Comparison of ENCODE assay signal across 21 cellular contexts in the genomic region with DNA sequence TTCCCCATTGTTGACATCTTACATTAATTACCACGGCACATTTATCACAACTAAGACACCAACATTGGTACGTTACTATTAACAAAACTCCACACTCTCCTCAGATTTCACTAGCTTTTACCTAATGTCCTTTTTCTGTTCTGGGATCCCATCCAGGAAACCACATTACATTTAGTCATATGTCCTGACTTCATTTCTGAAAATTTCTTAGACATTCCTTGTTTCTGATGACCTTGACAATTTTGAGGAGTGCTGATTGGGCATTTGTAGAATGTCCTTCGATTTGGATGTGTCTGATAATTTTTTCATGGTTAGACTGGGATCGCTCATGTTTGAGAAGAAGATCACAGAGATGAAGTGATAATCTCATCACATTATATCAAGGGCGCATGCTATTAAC. TPM values are rescaled to one million over a fixed set of nuclear protein-coding genes. Genes with fewer than 3 reads are reported as not detected.
"Had no signal": no experiment of that assay in that cellular context is flagged by ENCODE, and none has a peak within 500 bp of the region (broad histone marks: within the 10 kb centered on the region; RNA-seq: fewer than 3 reads in every experiment).

No MANE protein-coding gene starts in this region.

- H3K27me3 Mint-ChIP-seq: activated naive CD8-positive, alpha-beta T cell; progenitor cell of endocrine pancreas had no signal

- H3K36me3 Mint-ChIP-seq: activated CD8-positive, alpha-beta memory T cell treated with anti-CD3 and anti-CD28 coated beads, Interleukin-2, amount 10 ng/mL, durations not matched to agents 7 days and 5 days; activated naive CD8-positive, alpha-beta T cell; mesothelial cell of epicardium had no signal

- H3K9me3 Mint-ChIP-seq: activated CD4-positive, alpha-beta memory T cell treated with anti-CD3 and anti-CD28 coated beads, Interleukin-2, amount 10 ng/mL, durations not matched to agents 7 days and 5 days; mesothelial cell of epicardium; stimulated activated naive CD8-positive, alpha-beta T cell treated with anti-CD3 and anti-CD28 coated beads, Interleukin-15, amount 100 ng/mL, for 72 hours had no signal

- H3K27me3 ChIP-seq: cardiac muscle cell, upper lobe of left lung had no signal

- H3K27ac Mint-ChIP-seq: activated CD4-positive, alpha-beta memory T cell treated with anti-CD3 and anti-CD28 coated beads, Interleukin-2, amount 10 ng/mL, durations not matched to agents 7 days and 5 days; activated CD8-positive, alpha-beta memory T cell treated with anti-CD3 and anti-CD28 coated beads, Interleukin-2, amount 10 ng/mL, durations not matched to agents 7 days and 5 days; activated naive CD8-positive, alpha-beta T cell; mesothelial cell of epicardium; progenitor cell of endocrine pancreas; stimulated activated naive CD8-positive, alpha-beta T cell treated with anti-CD3 and anti-CD28 coated beads, Interleukin-15, amount 100 ng/mL, for 72 hours had no signal

- H3K4me3 ChIP-seq: cardiac muscle cell, lung, thoracic aorta, upper lobe of left lung had no signal

- DNase-seq: activated CD4-positive, alpha-beta memory T cell treated with anti-CD3 and anti-CD28 coated beads, Interleukin-2, amount 10 ng/mL, durations not matched to agents 7 days and 5 days; activated CD8-positive, alpha-beta memory T cell treated with anti-CD3 and anti-CD28 coated beads, Interleukin-2, amount 10 ng/mL, durations not matched to agents 7 days and 5 days; amniotic stem cell; dermis blood vessel endothelial cell; effector memory CD4-positive, alpha-beta T cell; kidney; stimulated activated naive CD8-positive, alpha-beta T cell treated with anti-CD3 and anti-CD28 coated beads, Interleukin-15, amount 100 ng/mL, for 72 hours; T-helper 2 cell; upper lobe of left lung had no signal

- H3K4me1 Mint-ChIP-seq: activated CD4-positive, alpha-beta memory T cell treated with anti-CD3 and anti-CD28 coated beads, Interleukin-2, amount 10 ng/mL, durations not matched to agents 7 days and 5 days; activated CD8-positive, alpha-beta memory T cell treated with anti-CD3 and anti-CD28 coated beads, Interleukin-2, amount 10 ng/mL, durations not matched to agents 7 days and 5 days; mesothelial cell of epicardium; stimulated activated naive CD8-positive, alpha-beta T cell treated with anti-CD3 and anti-CD28 coated beads, Interleukin-15, amount 100 ng/mL, for 72 hours had no signal

- ATAC-seq: activated CD8-positive, alpha-beta memory T cell treated with anti-CD3 and anti-CD28 coated beads, Interleukin-2, amount 10 ng/mL, durations not matched to agents 7 days and 5 days; left lobe of liver; stimulated activated naive CD8-positive, alpha-beta T cell treated with anti-CD3 and anti-CD28 coated beads, Interleukin-15, amount 100 ng/mL, for 72 hours had no signal

- H3K4me3 Mint-ChIP-seq: activated CD4-positive, alpha-beta memory T cell treated with anti-CD3 and anti-CD28 coated beads, Interleukin-2, amount 10 ng/mL, durations not matched to agents 7 days and 5 days; activated CD8-positive, alpha-beta memory T cell treated with anti-CD3 and anti-CD28 coated beads, Interleukin-2, amount 10 ng/mL, durations not matched to agents 7 days and 5 days; activated naive CD8-positive, alpha-beta T cell; mesothelial cell of epicardium; stimulated activated naive CD8-positive, alpha-beta T cell treated with anti-CD3 and anti-CD28 coated beads, Interleukin-15, amount 100 ng/mL, for 72 hours had no signal

- H3K27ac ChIP-seq: cardiac muscle cell, thoracic aorta, upper lobe of left lung had no signal

- H3K9me3 ChIP-seq: thoracic aorta, upper lobe of left lung had no signal

- H3K4me1 ChIP-seq: upper lobe of left lung had no signal

- FAIRE-seq: frontal cortex, kidney had no signal

- H3K36me3 ChIP-seq: cardiac muscle cell, thoracic aorta, upper lobe of left lung had no signal

RNA-seq across cellular contexts. Expression of a gene that starts 34.6 kb away (rescaled TPM):
- total RNA-seq: activated CD4-positive, alpha-beta memory T cell treated with anti-CD3 and anti-CD28 coated beads, Interleukin-2, amount 10 ng/mL, durations not matched to agents 7 days and 5 days; activated CD8-positive, alpha-beta memory T cell treated with anti-CD3 and anti-CD28 coated beads, Interleukin-2, amount 10 ng/mL, durations not matched to agents 7 days and 5 days; cardiac muscle cell; chondrocyte; dermis blood vessel endothelial cell; frontal cortex; kidney; left lobe of liver; lung; mesothelial cell of epicardium; osteoblast; progenitor cell of endocrine pancreas; skeletal muscle tissue; thoracic aorta; upper lobe of left lung had no signal
- polyA plus RNA-seq: cardiac muscle cell, lung, neural cell had no signal
